20 cellular contexts compared by ENCODE assay signal in the genomic region with DNA sequence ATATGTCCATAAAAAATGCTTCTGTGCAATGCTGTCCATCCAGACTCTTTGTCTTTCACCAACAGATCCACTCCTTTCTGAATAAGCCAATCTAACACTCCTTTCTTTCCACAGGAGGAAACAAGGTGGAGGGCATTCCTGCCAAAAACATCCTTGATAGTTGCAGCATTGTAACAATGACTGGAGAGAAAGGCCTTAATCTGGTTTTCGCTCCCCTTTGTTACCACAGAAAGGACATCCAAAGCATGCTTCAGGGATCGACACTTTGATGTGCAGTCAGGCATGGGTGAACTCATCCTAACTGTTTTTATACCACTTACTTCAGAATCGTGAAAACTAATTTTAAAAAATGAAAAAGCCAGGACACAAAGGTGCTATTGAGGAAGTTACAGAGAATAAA. TPM values are rescaled to one million over a fixed set of nuclear protein-coding genes. Genes with fewer than 3 reads are reported as not detected.
DNase-seq lines count a peak whose midpoint lies in the region; TF ChIP-seq lines count a peak whose summit lies in the region.
"Had no signal": no experiment of that assay in that cellular context is flagged by ENCODE, and none has a peak within 500 bp of the region (broad histone marks: within the 10 kb centered on the region; RNA-seq: fewer than 3 reads in every experiment).

No MANE protein-coding gene starts in this region.

- H4K91ac ChIP-seq in H9 (ENCODE audit: insufficient read length, low read depth, low read length): no peak overlapping the region

- H2BK120ac ChIP-seq in H9 (ENCODE audit: low read depth, low read length, poor library complexity, severe bottlenecking): no peak overlapping the region

- no peak overlapping the region for H3K18ac ChIP-seq in H9 (ENCODE audit: insufficient read length, low read depth, low read length)

- peaks cover 22 to 32% (median 22%) of the 10 kb centered on the region in 3 experiments for H3K36me3 Mint-ChIP-seq in H9 (ENCODE audit: insufficient read depth in 1 of 3, low read depth in 3 of 3)
- H3K36me3 Mint-ChIP-seq in endodermal cell (ENCODE audit: low read depth): peaks cover 62% of the 10 kb centered on the region

- H3K9me3 Mint-ChIP-seq in H9: 0 out of 5 replicates have a peak, but pooled peaks cover 0 to 3% of the 10 kb centered on the region in 2 experiments
- peaks cover 1% of the 10 kb centered on the region for H3K9me3 Mint-ChIP-seq in endodermal cell
- H3K9me3 Mint-ChIP-seq: CD4-positive, alpha-beta T cell; IgD-negative memory B cell; T-helper 1 cell treated with Interleukin-12 subunit alpha and Interleukin-12 subunit beta and Interleukin-4 antibody, amounts not matched to agents 30 μg/mL and 1 μg/mL, for 36 hours had no signal

- 0 out of 2 replicates have a peak overlapping the region, but pooled peaks have one; percentile 11 for H3K4me3 ChIP-seq in DOHH2 (ENCODE audit: low read length)
- peak overlapping the region; percentile 27 for H3K4me3 ChIP-seq in endodermal cell (ENCODE audit: low read length)
- H3K4me3 ChIP-seq in foreskin fibroblast (ENCODE audit: low read depth in 1 of 2, low read length in 2 of 2): no peak overlapping the region
- H3K4me3 ChIP-seq: SJSA1 had no signal

- H3K14ac ChIP-seq in H9 (ENCODE audit: insufficient read depth, low read length): no peak overlapping the region

- H4K20me1 ChIP-seq in DOHH2 (ENCODE audit: control insufficient read depth, insufficient read depth, low read depth, low read length): no peaks in the 10 kb centered on the region; the same call in 1 of the 2 replicates
- H4K20me1 ChIP-seq in H9 (ENCODE audit: control insufficient read depth, insufficient read depth, insufficient read length): no peaks in the 10 kb centered on the region

- H2AK5ac ChIP-seq in H9 (ENCODE audit: insufficient read length, low read length): no peak overlapping the region

- no peak overlapping the region for H3T11ph ChIP-seq in H9 (ENCODE audit: low read length)

- no peaks in the 10 kb centered on the region for H3K9me2 ChIP-seq in DOHH2 (replicated peaks; ENCODE audit: control insufficient read depth, low read length)

- no peak overlapping the region for H3K4ac ChIP-seq in H9 (ENCODE audit: low read depth, low read length)

- no peak overlapping the region for H3K56ac ChIP-seq in H9 (ENCODE audit: insufficient read length, low read depth, low read length)

- no peaks in the 10 kb centered on the region for H3F3A ChIP-seq in DOHH2 (ENCODE audit: control insufficient read depth, insufficient read depth)

- H3K4me3 Mint-ChIP-seq in H9 (no peak overlapping the region), endodermal cell (no peak overlapping the region)
- H3K4me3 Mint-ChIP-seq: CD4-positive, alpha-beta T cell; IgD-negative memory B cell; T-helper 1 cell treated with Interleukin-12 subunit alpha and Interleukin-12 subunit beta and Interleukin-4 antibody, amounts not matched to agents 30 μg/mL and 1 μg/mL, for 36 hours had no signal

- H2BK15ac ChIP-seq in H9 (ENCODE audit: low read depth, low read length): no peak overlapping the region

- H3K36me3 ChIP-seq in DOHH2 (ENCODE audit: control insufficient read depth, low read length): peaks cover 54% of the 10 kb centered on the region
- peaks cover 76% of the 10 kb centered on the region for H3K36me3 ChIP-seq in endodermal cell (ENCODE audit: control insufficient read depth, insufficient read depth, low read length)

- no peak overlapping the region for H2BK5ac ChIP-seq in H9 (ENCODE audit: insufficient read length, low read length)

- H4K5ac ChIP-seq in H9 (ENCODE audit: insufficient read length, low read depth, low read length): no peak overlapping the region

- peaks cover 5% of the 10 kb centered on the region for H3K79me1 ChIP-seq in H9 (ENCODE audit: insufficient read depth, low read depth, low read length, poor library complexity, severe bottlenecking)

- H3K27me3 Mint-ChIP-seq in H9 (ENCODE audit: low read depth): no peaks in the 10 kb centered on the region
- H3K27me3 Mint-ChIP-seq in endodermal cell (ENCODE audit: insufficient read depth): no peaks in the 10 kb centered on the region
- H3K27me3 Mint-ChIP-seq: CD4-positive, alpha-beta T cell; IgD-negative memory B cell had no signal

- no CpG with 5 or more reads among the region's 3 CpGs for WGBS in H9 (ENCODE audit: extremely low coverage, insufficient read length, low lambda C conversion rate)
- 80 to 89% methylated on average over 1 to 3 of the region's 3 CpGs for WGBS in endodermal cell (ENCODE audit: insufficient coverage in 1 of 2, insufficient read length in 1 of 2), 2 experiments

- H3K79me2 ChIP-seq in DOHH2 (ENCODE audit: control insufficient read depth, low read length): peaks cover 95% of the 10 kb centered on the region
- H3K79me2 ChIP-seq in H9 (ENCODE audit: insufficient read depth, low read length): peaks cover 12% of the 10 kb centered on the region; the same call in 1 of the 2 replicates

- H3K23ac ChIP-seq in H9 (ENCODE audit: insufficient read length, low read depth, low read length): no peak overlapping the region

- no peak overlapping the region for H2BK12ac ChIP-seq in H9 (ENCODE audit: insufficient read length, low read depth, low read length)

- peaks cover 15 to 17% of the 10 kb centered on the region in 2 experiments for H3K4me1 Mint-ChIP-seq in H9
- H3K4me1 Mint-ChIP-seq in endodermal cell: peaks cover 18% of the 10 kb centered on the region

- H3K27me3 ChIP-seq in DOHH2 (ENCODE audit: control insufficient read depth, low read length): no peaks in the 10 kb centered on the region
- no peaks in the 10 kb centered on the region for H3K27me3 ChIP-seq in H9 (ENCODE audit: insufficient read depth, low read length)
- H3K27me3 ChIP-seq in endodermal cell (ENCODE audit: control insufficient read depth, insufficient read depth, low read length, poor library complexity, severe bottlenecking): no peaks in the 10 kb centered on the region
- H3K27me3 ChIP-seq: SJSA1 had no signal

- no peak for TF ChIP-seq CTCF in DOHH2 (IDR thresholded peaks at IDR 0.05; ENCODE audit: low read depth, low read length, poor library complexity, severe bottlenecking)
- TF ChIP-seq CTCF in H9 (conservative IDR thresholded peaks at IDR 0.05): no peak
- TF ChIP-seq CTCF in endodermal cell (conservative IDR thresholded peaks at IDR 0.05): no peak
- TF ChIP-seq CTCF in foreskin fibroblast (IDR thresholded peaks at IDR 0.05; ENCODE audit: low read depth, low read length): no peak

- H3K27ac ChIP-seq in DOHH2 (ENCODE audit: low read depth, low read length) (no peak overlapping the region), H9 (ENCODE audit: insufficient read length, low read depth, low read length) (no peak overlapping the region), endodermal cell (ENCODE audit: low read depth, low read length) (no peak overlapping the region)
- H3K27ac ChIP-seq: HL-60, SJSA1 had no signal

- no peak overlapping the region for H2BK20ac ChIP-seq in H9 (ENCODE audit: low read depth, low read length, poor library complexity, severe bottlenecking)

- H4K8ac ChIP-seq in H9 (replicated peaks; ENCODE audit: insufficient read length, low read depth, low read length): no peak overlapping the region

- H3K27ac Mint-ChIP-seq in H9 (peak overlapping the region in 2 of 3 experiments; percentile 12 to 36; a peak in 2 of 7 replicates), endodermal cell (no peak overlapping the region)
- H3K27ac Mint-ChIP-seq: CD4-positive, alpha-beta T cell; IgD-negative memory B cell; T-helper 1 cell treated with Interleukin-12 subunit alpha and Interleukin-12 subunit beta and Interleukin-4 antibody, amounts not matched to agents 30 μg/mL and 1 μg/mL, for 36 hours had no signal

- no peaks in the 10 kb centered on the region for H3K9me3 ChIP-seq in DOHH2 (ENCODE audit: control insufficient read depth, insufficient read depth, low read length)
- H3K9me3 ChIP-seq in H9 (ENCODE audit: control insufficient read depth, low read depth, low read length): no peaks in the 10 kb centered on the region
- H3K9me3 ChIP-seq in endodermal cell (ENCODE audit: control insufficient read depth, low read length): peaks cover 23% of the 10 kb centered on the region

- no peaks in the 10 kb centered on the region for H3K23me2 ChIP-seq in H9 (ENCODE audit: insufficient read length, low read depth, low read length, poor library complexity, severe bottlenecking)

- DNase-seq in H9: no peak
- peak; percentile 67 for DNase-seq in NCI-H345 (lab: John Stamatoyannopoulos, UW)
- no peak for DNase-seq in endodermal cell
- no peak for DNase-seq in activated CD4-positive, alpha-beta T cell treated with anti-CD3 and anti-CD28 coated beads, Interleukin-2, amount 50 U/mL, for 1 hour
- no peak for DNase-seq in foreskin fibroblast
- no peak for DNase-seq in medulla oblongata (ENCODE audit: extremely low spot score)
- no peak for DNase-seq in foreskin melanocyte
- DNase-seq: CD4-positive, alpha-beta T cell; COR-L47; HCEC 1CT; MV-4-11; NCI-H1105 treated with DMSO at 0.1 percent for 48 hours; NCI-H2081 treated with DMSO at 0.1 percent for 48 hours; NCI-H2227 treated with DMSO at 0.1 percent for 48 hours; NCI-H524 had no signal

- H3K9ac ChIP-seq in H9 (ENCODE audit: extremely low read depth, insufficient read length, low read length) (no peak overlapping the region), endodermal cell (ENCODE audit: extremely low read depth, low read length, poor library complexity, severe bottlenecking) (no peak overlapping the region)

- H3K4me2 ChIP-seq in DOHH2 (ENCODE audit: low read length) (peak overlapping the region; percentile 32), H9 (ENCODE audit: insufficient read depth, insufficient read length, low read length) (no peak overlapping the region)

- H3K4me1 ChIP-seq in DOHH2 (ENCODE audit: control insufficient read depth, low read length) (peaks cover 31% of the 10 kb centered on the region), H9 (ENCODE audit: insufficient read depth, low read length) (no peaks in the 10 kb centered on the region), endodermal cell (ENCODE audit: control insufficient read depth, insufficient read depth, low read length) (peaks cover 7% of the 10 kb centered on the region)
- H3K4me1 ChIP-seq: SJSA1 had no signal

- H2AFZ ChIP-seq in H9 (ENCODE audit: low read length): no peak overlapping the region

RNA-seq across cellular contexts. Expression of gene IBTK, which starts 7.4 kb away (rescaled TPM):
- total RNA-seq in H9 (2021) (17.1 and 17.8 TPM in 2 replicates), endodermal cell (10 to 100 TPM; 35.8 to 46.2 TPM)
- 29.1 TPM for polyA plus RNA-seq in endodermal cell (2013, experiment 1 of 2)
- polyA plus RNA-seq in endodermal cell (2013, experiment 2 of 2): 29.0 TPM

Comparison
In these comparisons a context has a peak if more than half of its experiments do, and no peak if none do; other contexts are left out.
1. H3K4me3 ChIP-seq: peak in DOHH2 (single experiment) and endodermal cell (single experiment); none in foreskin fibroblast (0 of 2).